Comparison of ENCODE assay signal across 8 cellular contexts in the genomic region with DNA sequence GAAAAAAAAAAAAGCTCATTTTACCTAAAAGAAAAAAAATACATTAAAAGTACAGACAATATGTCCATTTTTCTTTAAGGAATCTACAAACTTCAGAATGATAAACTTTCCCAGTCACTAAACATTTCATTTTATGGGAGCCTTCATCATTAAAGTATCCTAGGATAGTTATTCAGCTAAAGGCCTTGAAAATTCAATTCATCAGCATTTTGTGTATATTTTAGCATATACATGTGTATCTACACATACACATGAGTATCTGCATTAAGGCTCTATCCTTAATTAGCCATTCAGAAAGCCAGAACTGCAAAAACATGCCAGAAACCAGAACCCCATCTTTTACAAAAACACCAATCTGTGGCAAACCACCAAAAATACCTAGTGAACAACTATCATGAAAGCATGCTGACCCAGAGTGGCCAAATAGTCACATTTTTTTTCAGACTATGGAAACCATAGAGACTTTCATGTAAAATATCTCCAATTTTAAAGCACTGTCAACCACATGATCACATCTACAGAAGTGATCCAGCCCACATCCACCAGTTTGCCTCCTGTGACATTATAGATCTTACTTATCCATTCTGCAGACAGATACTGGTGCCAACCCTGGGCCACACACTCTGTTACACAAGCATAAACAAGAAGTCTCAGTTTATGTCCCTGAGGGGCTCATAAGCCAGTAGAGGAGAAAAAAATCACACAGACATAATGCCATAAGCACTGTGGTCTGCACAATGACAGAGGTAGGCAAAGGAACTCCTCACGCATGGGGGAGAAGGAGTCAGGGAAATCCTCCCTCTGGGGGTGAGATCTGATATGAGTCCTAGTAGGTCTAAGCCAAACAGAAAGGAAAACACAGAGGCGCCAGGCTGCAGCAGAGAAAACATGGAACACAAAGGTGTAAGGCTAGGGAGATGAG.
DNase-seq lines count a peak whose midpoint lies in the region; ATAC-seq and TF ChIP-seq lines count a peak whose summit lies in the region.
"Had no signal": no experiment of that assay in that cellular context is flagged by ENCODE, and none has a peak within 500 bp of the region (broad histone marks: within the 10 kb centered on the region; RNA-seq: fewer than 3 reads in every experiment).

No MANE protein-coding gene starts in this region.

- H3K9me3 Mint-ChIP-seq in T-cell (no peaks in the 10 kb centered on the region), natural killer cell (no peaks in the 10 kb centered on the region)

- CTCF ChIA-PET in T-cell (lab: Charles Lee), result interaction anchor here in 1 of 2 donors (0.5 kb wide), 1 partner anchor 175 kb away, joined by 3 read pairs; no protein-coding TSS in a partner anchor

- no peak for TF ChIP-seq CTCF in natural killer cell (IDR thresholded peaks at IDR 0.05)
- TF ChIP-seq CTCF in sigmoid colon (IDR thresholded peaks at IDR 0.05), result no peak

- 86 to 92% methylated on average over 2 of the region's 2 CpGs for whole genome bisulfite sequencing in sigmoid colon, 2 donors

- H3K36me3 Mint-ChIP-seq in T-cell (no peaks in the 10 kb centered on the region), natural killer cell (no peaks in the 10 kb centered on the region)

- H3K9me3 ChIP-seq in sigmoid colon, result no peaks in the 10 kb centered on the region

- no peak overlapping the region for H3K4me3 ChIP-seq in sigmoid colon

- peak overlapping the region; percentile 24 to 34 for H3K27ac Mint-ChIP-seq in T-cell
- H3K27ac Mint-ChIP-seq in natural killer cell, result peak overlapping the region; percentile 35 to 70

- no peaks in the 10 kb centered on the region for H3K27me3 ChIP-seq in sigmoid colon

- TF ChIP-seq POLR2A in sigmoid colon (IDR thresholded peaks at IDR 0.05), result no peak

- DNase-seq in T-cell (no peak), natural killer cell (no peak), sigmoid colon (no peak), NCI-H1436 treated with DMSO at 0.1 percent for 48 hours (lab: John Stamatoyannopoulos, UW) (no peak)
- no peak for DNase-seq in activated naive CD4-positive, alpha-beta T cell (lab: John Stamatoyannopoulos, UW)
- DNase-seq: NCI-H1417 treated with DMSO at 0.1 percent for 48 hours had no signal

- no peaks in the 10 kb centered on the region for H3K36me3 ChIP-seq in sigmoid colon

- no peak overlapping the region for H3K27ac ChIP-seq in sigmoid colon

- ATAC-seq in GM18861 (IDR thresholded peaks at IDR 0.05; ENCODE audit: unreplicated experiment) (peak; percentile 48), HG02759 (IDR thresholded peaks at IDR 0.05; ENCODE audit: unreplicated experiment) (peak; percentile 63), T-cell (replicated peaks in 1 of 4) (peak; percentile 39 to 59 (median 48)), natural killer cell (peak; percentile 42 to 53 (median 49))

- H3K27me3 Mint-ChIP-seq in T-cell, result no peaks in the 10 kb centered on the region
- H3K27me3 Mint-ChIP-seq in natural killer cell (ENCODE audit: low read depth in 2 of 2), result no peaks in the 10 kb centered on the region

- no peak for TF ChIP-seq EP300 in sigmoid colon (IDR thresholded peaks at IDR 0.05)

- H3K4me3 Mint-ChIP-seq in T-cell (peak overlapping the region in 1 of 3 donors; percentile 19), natural killer cell (peak overlapping the region; percentile 40)

- intact Hi-C loops in natural killer cell (cut with micrococcal nuclease), result loop anchor here (5.0 kb wide), 1 partner anchor 42 kb away; no protein-coding TSS in a partner anchor
- intact Hi-C loops in sigmoid colon (cut with DNase I), result no loop called here

- H3K4me1 ChIP-seq in sigmoid colon, result peaks cover 0 to 49% (median 31%) of the 10 kb centered on the region in 4 donors

- POLR2A ChIA-PET in T-cell (lab: Charles Lee), result interaction anchor here (0.5 to 0.6 kb wide), 4 partner anchors 17 to 1528 kb away, joined by 3 to 5 read pairs (median 4); no protein-coding TSS in a partner anchor

- H3K4me1 Mint-ChIP-seq in T-cell (peaks cover 54 to 68% (median 68%) of the 10 kb centered on the region in 3 donors), natural killer cell (peaks cover 58 to 65% of the 10 kb centered on the region in 2 donors)
